Comparison of ENCODE assay signal across 9 cellular contexts in the genomic region with DNA sequence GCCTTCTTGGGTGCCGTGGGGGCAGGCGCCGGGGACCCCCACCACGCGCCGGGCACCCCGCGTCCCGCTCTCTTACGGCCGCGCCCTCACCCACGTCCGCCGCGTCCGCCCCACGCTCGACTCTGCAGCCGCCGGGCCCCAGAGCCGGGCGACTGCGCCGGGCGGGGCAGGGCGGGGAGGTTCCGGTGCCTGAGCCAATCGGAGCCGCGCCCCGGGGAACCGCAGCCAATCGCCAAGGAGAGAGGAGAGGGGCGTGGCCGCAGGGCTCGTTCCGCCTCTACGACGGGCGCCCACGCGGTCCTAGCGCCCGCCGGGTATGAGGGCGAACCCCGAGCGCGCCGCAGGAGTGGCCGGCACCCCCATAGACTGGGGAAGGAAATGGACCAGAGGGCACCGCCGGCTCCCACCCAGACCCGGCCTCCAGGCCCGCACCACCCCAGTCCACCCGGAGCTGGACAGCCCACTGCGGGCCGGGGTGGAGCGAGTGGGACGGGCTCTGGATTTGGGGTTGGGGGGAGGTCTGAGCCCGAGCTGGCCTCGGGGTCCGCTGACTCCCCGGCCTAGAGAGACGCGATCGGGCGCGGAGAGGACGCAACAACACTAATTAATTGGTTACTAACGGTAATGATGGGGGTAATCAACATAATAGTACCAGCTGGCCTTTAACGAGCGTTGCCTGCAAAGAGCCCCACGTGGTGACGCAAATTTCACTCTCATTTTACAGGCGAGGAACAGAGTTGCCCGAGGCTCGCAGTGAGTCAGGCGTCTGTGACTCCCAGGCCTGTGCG. TPM values are rescaled to one million over a fixed set of nuclear protein-coding genes. Genes with fewer than 3 reads are reported as not detected.
A peak's percentile ranks its signal among the peaks of the same experiment; 100 is the strongest.
DNase-seq lines count a peak whose midpoint lies in the region; ATAC-seq, FAIRE-seq and TF ChIP-seq lines count a peak whose summit lies in the region.
"Had no signal": no experiment of that assay in that cellular context is flagged by ENCODE, and none has a peak within 500 bp of the region (broad histone marks: within the 10 kb centered on the region; RNA-seq: fewer than 3 reads in every experiment).

A gene (minus strand): TSS at position 126 of the 788 bp plus-strand sequence. CDS start 183 bp downstream, outside the sequence.

- peaks cover 32% of the 10 kb centered on the region for H3K27me3 Mint-ChIP-seq in WTC11 (ENCODE audit: low read depth)

- no peaks in the 10 kb centered on the region for H3K27me3 ChIP-seq in bronchial epithelial cell (ENCODE audit: control insufficient read depth, insufficient read depth, low read length)

- H3K36me3 ChIP-seq in bronchial epithelial cell (ENCODE audit: control insufficient read depth, insufficient read depth, low read length) = peaks cover 1% of the 10 kb centered on the region

- peaks cover 12% of the 10 kb centered on the region for H3K4me1 Mint-ChIP-seq in WTC11

- TF ChIP-seq CTCF in WTC11 (IDR thresholded peaks at IDR 0.05) (no peak), bronchial epithelial cell (IDR thresholded peaks at IDR 0.05; ENCODE audit: insufficient read depth, low read length, severe bottlenecking) (no peak)

- peak; percentile 86 for ATAC-seq in GM18909 (IDR thresholded peaks at IDR 0.05; ENCODE audit: poor library complexity, unreplicated experiment)
- ATAC-seq in HG03159 (IDR thresholded peaks at IDR 0.05; ENCODE audit: unreplicated experiment) = peak; percentile 79
- ATAC-seq in WTC11 = peak; percentile 93

- DNase-seq in AG08396 (ENCODE audit: low spot score) (peak; percentile 100), NCI-H2227 (lab: John Stamatoyannopoulos, UW; ENCODE audit: unreplicated experiment) (peak; percentile 93), WTC11 (ENCODE audit: low spot score) (peak; percentile 96), bronchial epithelial cell (ENCODE audit: low read depth) (peak; percentile 86), iris pigment epithelial cell (ENCODE audit: low read depth) (peak; percentile 95)
- DNase-seq in stimulated activated CD4-positive, alpha-beta T cell treated with anti-CD3 and anti-CD28 coated beads, Interleukin-12 subunit alpha, Interleukin-12 subunit beta, amount 100 ng/mL, for 24 hours (ENCODE audit: low read depth in 2 of 2) = peak; percentile 90 to 95

- H3K4me3 Mint-ChIP-seq in WTC11 = peak within 1 kb of the TSS; percentile 93

- FAIRE-seq in bronchial epithelial cell (lab: Jason Lieb, UNC) = no peak
- FAIRE-seq: TTC549 had no signal

- POLR2A ChIA-PET in WTC11 (lab: Charles Lee) = interaction anchor here (1.4 kb wide), 1 partner anchor 12 kb away, joined by 4 read pairs; no protein-coding TSS in a partner anchor

- peak within 1 kb of the TSS; percentile 91 for H3K4me3 ChIP-seq in bronchial epithelial cell (ENCODE audit: low read depth, low read length)

- H3K9me3 Mint-ChIP-seq in WTC11 = no peaks in the 10 kb centered on the region

- H3K27ac Mint-ChIP-seq in WTC11 = peak within 1 kb of the TSS; percentile 49; the same call in 1 of the 2 replicates

- CTCF ChIA-PET in WTC11 (lab: Charles Lee) = interaction anchor here (0.9 to 2.7 kb wide), 5 partner anchors 10 to 72 kb away, joined by 3 to 20 read pairs (median 5); no protein-coding TSS in a partner anchor

- H3K36me3 Mint-ChIP-seq in WTC11 = no peaks in the 10 kb centered on the region

TF ChIP-seq in WTC11, 78 proteins besides CTCF, POLR2A, EP300 and RAD21 (continues in another document):
- TF ChIP-seq, protein P1, sequence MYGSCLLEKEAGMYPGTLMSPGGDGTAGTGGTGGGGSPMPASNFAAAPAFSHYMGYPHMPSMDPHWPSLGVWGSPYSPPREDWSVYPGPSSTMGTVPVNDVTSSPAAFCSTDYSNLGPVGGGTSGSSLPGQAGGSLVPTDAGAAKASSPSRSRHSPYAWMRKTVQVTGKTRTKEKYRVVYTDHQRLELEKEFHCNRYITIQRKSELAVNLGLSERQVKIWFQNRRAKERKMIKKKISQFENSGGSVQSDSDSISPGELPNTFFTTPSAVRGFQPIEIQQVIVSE (CRISPR knock-in tag; IDR thresholded peaks at IDR 0.05; ENCODE audit: borderline replicate concordance) = no peak
- 0 out of 2 replicates have a peak, but pooled peaks have one; percentile 17 for TF ChIP-seq FOXK1 (CRISPR knock-in tag; IDR thresholded peaks at IDR 0.05)
- TF ChIP-seq GABPB1 (CRISPR knock-in tag; IDR thresholded peaks at IDR 0.05) = peak; percentile 58
- TF ChIP-seq, protein P2, sequence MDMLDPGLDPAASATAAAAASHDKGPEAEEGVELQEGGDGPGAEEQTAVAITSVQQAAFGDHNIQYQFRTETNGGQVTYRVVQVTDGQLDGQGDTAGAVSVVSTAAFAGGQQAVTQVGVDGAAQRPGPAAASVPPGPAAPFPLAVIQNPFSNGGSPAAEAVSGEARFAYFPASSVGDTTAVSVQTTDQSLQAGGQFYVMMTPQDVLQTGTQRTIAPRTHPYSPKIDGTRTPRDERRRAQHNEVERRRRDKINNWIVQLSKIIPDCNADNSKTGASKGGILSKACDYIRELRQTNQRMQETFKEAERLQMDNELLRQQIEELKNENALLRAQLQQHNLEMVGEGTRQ (CRISPR knock-in tag; IDR thresholded peaks at IDR 0.05) = peak; percentile 34; the same call in 1 of the 2 replicates
- peak; percentile 99 for TF ChIP-seq SP1 (CRISPR knock-in tag; conservative IDR thresholded peaks at IDR 0.05)
- TF ChIP-seq CREM (CRISPR knock-in tag; IDR thresholded peaks at IDR 0.05) = peak; percentile 43; the same call in 1 of the 2 replicates
- TF ChIP-seq TP53 (CRISPR knock-in tag; IDR thresholded peaks at IDR 0.05) = no peak; the same call in 1 of the 2 replicates
- no peak for TF ChIP-seq HMGA2 (CRISPR knock-in tag; IDR thresholded peaks at IDR 0.05)
- TF ChIP-seq, protein P3, sequence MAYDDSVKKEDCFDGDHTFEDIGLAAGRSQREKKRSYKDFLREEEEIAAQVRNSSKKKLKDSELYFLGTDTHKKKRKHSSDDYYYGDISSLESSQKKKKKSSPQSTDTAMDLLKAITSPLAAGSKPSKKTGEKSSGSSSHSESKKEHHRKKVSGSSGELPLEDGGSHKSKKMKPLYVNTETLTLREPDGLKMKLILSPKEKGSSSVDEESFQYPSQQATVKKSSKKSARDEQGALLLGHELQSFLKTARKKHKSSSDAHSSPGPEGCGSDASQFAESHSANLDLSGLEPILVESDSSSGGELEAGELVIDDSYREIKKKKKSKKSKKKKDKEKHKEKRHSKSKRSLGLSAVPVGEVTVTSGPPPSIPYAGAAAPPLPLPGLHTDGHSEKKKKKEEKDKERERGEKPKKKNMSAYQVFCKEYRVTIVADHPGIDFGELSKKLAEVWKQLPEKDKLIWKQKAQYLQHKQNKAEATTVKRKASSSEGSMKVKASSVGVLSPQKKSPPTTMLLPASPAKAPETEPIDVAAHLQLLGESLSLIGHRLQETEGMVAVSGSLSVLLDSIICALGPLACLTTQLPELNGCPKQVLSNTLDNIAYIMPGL (CRISPR knock-in tag; IDR thresholded peaks at IDR 0.05) = peak; percentile 32
- TF ChIP-seq, protein P4, sequence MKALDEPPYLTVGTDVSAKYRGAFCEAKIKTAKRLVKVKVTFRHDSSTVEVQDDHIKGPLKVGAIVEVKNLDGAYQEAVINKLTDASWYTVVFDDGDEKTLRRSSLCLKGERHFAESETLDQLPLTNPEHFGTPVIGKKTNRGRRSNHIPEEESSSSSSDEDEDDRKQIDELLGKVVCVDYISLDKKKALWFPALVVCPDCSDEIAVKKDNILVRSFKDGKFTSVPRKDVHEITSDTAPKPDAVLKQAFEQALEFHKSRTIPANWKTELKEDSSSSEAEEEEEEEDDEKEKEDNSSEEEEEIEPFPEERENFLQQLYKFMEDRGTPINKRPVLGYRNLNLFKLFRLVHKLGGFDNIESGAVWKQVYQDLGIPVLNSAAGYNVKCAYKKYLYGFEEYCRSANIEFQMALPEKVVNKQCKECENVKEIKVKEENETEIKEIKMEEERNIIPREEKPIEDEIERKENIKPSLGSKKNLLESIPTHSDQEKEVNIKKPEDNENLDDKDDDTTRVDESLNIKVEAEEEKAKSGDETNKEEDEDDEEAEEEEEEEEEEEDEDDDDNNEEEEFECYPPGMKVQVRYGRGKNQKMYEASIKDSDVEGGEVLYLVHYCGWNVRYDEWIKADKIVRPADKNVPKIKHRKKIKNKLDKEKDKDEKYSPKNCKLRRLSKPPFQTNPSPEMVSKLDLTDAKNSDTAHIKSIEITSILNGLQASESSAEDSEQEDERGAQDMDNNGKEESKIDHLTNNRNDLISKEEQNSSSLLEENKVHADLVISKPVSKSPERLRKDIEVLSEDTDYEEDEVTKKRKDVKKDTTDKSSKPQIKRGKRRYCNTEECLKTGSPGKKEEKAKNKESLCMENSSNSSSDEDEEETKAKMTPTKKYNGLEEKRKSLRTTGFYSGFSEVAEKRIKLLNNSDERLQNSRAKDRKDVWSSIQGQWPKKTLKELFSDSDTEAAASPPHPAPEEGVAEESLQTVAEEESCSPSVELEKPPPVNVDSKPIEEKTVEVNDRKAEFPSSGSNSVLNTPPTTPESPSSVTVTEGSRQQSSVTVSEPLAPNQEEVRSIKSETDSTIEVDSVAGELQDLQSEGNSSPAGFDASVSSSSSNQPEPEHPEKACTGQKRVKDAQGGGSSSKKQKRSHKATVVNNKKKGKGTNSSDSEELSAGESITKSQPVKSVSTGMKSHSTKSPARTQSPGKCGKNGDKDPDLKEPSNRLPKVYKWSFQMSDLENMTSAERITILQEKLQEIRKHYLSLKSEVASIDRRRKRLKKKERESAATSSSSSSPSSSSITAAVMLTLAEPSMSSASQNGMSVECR (CRISPR knock-in tag; IDR thresholded peaks at IDR 0.05; ENCODE audit: borderline replicate concordance) = 0 out of 2 replicates have a peak, but pooled peaks have one; percentile 66
- TF ChIP-seq, protein P5, sequence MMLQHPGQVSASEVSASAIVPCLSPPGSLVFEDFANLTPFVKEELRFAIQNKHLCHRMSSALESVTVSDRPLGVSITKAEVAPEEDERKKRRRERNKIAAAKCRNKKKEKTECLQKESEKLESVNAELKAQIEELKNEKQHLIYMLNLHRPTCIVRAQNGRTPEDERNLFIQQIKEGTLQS (CRISPR knock-in tag; conservative IDR thresholded peaks at IDR 0.05) = no peak
- TF ChIP-seq ESRRA (CRISPR knock-in tag; IDR thresholded peaks at IDR 0.05; ENCODE audit: borderline replicate concordance) = peak; percentile 29; the same call in 1 of the 2 replicates
- TF ChIP-seq RELA (CRISPR knock-in tag; IDR thresholded peaks at IDR 0.05; ENCODE audit: borderline replicate concordance) = no peak
- TF ChIP-seq, protein P6, sequence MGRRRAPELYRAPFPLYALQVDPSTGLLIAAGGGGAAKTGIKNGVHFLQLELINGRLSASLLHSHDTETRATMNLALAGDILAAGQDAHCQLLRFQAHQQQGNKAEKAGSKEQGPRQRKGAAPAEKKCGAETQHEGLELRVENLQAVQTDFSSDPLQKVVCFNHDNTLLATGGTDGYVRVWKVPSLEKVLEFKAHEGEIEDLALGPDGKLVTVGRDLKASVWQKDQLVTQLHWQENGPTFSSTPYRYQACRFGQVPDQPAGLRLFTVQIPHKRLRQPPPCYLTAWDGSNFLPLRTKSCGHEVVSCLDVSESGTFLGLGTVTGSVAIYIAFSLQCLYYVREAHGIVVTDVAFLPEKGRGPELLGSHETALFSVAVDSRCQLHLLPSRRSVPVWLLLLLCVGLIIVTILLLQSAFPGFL (CRISPR knock-in tag; IDR thresholded peaks at IDR 0.05; ENCODE audit: borderline replicate concordance) = no peak

RNA-seq across cellular contexts. Expression of the gene that starts here (rescaled TPM):
- total RNA-seq in WTC11 (2021) = 59.9 to 75.4 TPM (median 71.0 TPM) in 3 replicates
- total RNA-seq in bronchial epithelial cell = 46.3 and 59.1 TPM in 2 replicates

Comparison
In these comparisons a context has a peak if more than half of its experiments do, and no peak if none do; other contexts are left out.
1. Peak in every context shown above with its lines: DNase-seq, ATAC-seq and H3K4me3 ChIP-seq.